ENCODE assay signal across 15 cellular contexts in genomic region chr5:6359534-6359933, GRCh38. TPM values are rescaled to one million over a fixed set of nuclear protein-coding genes. Genes with fewer than 3 reads are reported as not detected.
DNase-seq lines count a peak whose midpoint lies in the region; ATAC-seq and TF ChIP-seq lines count a peak whose summit lies in the region.
"Had no signal": no experiment of that assay in that cellular context is flagged by ENCODE, and none has a peak within 500 bp of the region (broad histone marks: within the 10 kb centered on the region; RNA-seq: fewer than 3 reads in every experiment).

No MANE protein-coding gene starts in this region.

- no peak overlapping the region for H3K4me3 Mint-ChIP-seq in activated CD4-positive, alpha-beta T cell treated with anti-CD3 and anti-CD28 coated beads for 36 hours
- H3K4me3 Mint-ChIP-seq in WTC11 (no peak overlapping the region), naive B cell (peak overlapping the region in 4 of 8 donors; percentile 20 to 80 (median 48))
- H3K4me3 Mint-ChIP-seq: HFFc6 had no signal

- intact Hi-C loops in activated CD4-positive, alpha-beta T cell treated with anti-CD3 and anti-CD28 coated beads for 36 hours (cut with DNase I, micrococcal nuclease): no loop called here

- H3K36me3 Mint-ChIP-seq in activated CD4-positive, alpha-beta T cell treated with anti-CD3 and anti-CD28 coated beads for 36 hours (ENCODE audit: low read depth): peaks cover 5% of the 10 kb centered on the region
- H3K36me3 Mint-ChIP-seq in WTC11 (no peaks in the 10 kb centered on the region; the same call in 1 of the 2 replicates), naive B cell (peaks cover 8 to 9% of the 10 kb centered on the region in 2 donors)

- no peaks in the 10 kb centered on the region for H3K9me3 Mint-ChIP-seq in activated CD4-positive, alpha-beta T cell treated with anti-CD3 and anti-CD28 coated beads for 36 hours (ENCODE audit: low read depth)
- H3K9me3 Mint-ChIP-seq in WTC11: no peaks in the 10 kb centered on the region
- peaks cover 0 to 3% (median 0%) of the 10 kb centered on the region in 7 donors for H3K9me3 Mint-ChIP-seq in naive B cell

- POLR2A ChIA-PET in activated CD4-positive, alpha-beta T cell treated with anti-CD3 and anti-CD28 coated beads for 36 hours (lab: Charles Lee): no interaction called here
- POLR2A ChIA-PET in WTC11 (lab: Charles Lee): interaction anchor here (0.7 kb wide), 1 partner anchor 55 kb away, joined by 3 read pairs; no protein-coding TSS in a partner anchor

- peak overlapping the region; percentile 90 for H3K27ac Mint-ChIP-seq in activated CD4-positive, alpha-beta T cell treated with anti-CD3 and anti-CD28 coated beads for 36 hours
- H3K27ac Mint-ChIP-seq in WTC11: peak overlapping the region; percentile 11; the same call in 1 of the 2 replicates
- peak overlapping the region in 4 of 6 donors; percentile 63 to 87 (median 84) for H3K27ac Mint-ChIP-seq in naive B cell
- H3K27ac Mint-ChIP-seq: HFFc6 had no signal

- peaks cover 16% of the 10 kb centered on the region for H3K4me1 Mint-ChIP-seq in activated CD4-positive, alpha-beta T cell treated with anti-CD3 and anti-CD28 coated beads for 36 hours
- H3K4me1 Mint-ChIP-seq in WTC11 (peaks cover 11% of the 10 kb centered on the region), naive B cell (peaks cover 6 to 10% (median 9%) of the 10 kb centered on the region in 3 donors)

- no peak for DNase-seq in activated CD4-positive, alpha-beta T cell treated with anti-CD3 and anti-CD28 coated beads for 36 hours
- no peak for DNase-seq in activated CD4-positive, alpha-beta T cell treated with anti-CD3 and anti-CD28 coated beads, Interleukin-2, amount 50 U/mL, for 4 hours
- DNase-seq in WTC11 (ENCODE audit: low spot score): no peak
- DNase-seq in naive B cell: no peak
- DNase-seq in activated effector memory CD4-positive, alpha-beta T cell treated with anti-CD3 and anti-CD28 coated beads, Interleukin-2, amount 50 U/mL, for 16 hours: no peak
- no peak for DNase-seq in foreskin melanocyte
- DNase-seq: DMS53, HFFc6, hypothalamus, lower lobe of right lung, NCI-H2227 treated with DMSO at 0.1 percent for 48 hours, OCI-M1 had no signal

- no peak for ATAC-seq in activated CD4-positive, alpha-beta T cell treated with anti-CD3 and anti-CD28 coated beads for 36 hours
- ATAC-seq in GM21619 (IDR thresholded peaks at IDR 0.05; ENCODE audit: unreplicated experiment) (peak; percentile 23), WTC11 (no peak), naive B cell (ENCODE audit: low read depth in 2 of 2) (no peak), GM21825 (IDR thresholded peaks at IDR 0.05; ENCODE audit: unreplicated experiment) (no peak)
- ATAC-seq: GM12878, lower lobe of right lung had no signal

- no peak for TF ChIP-seq CTCF in WTC11 (IDR thresholded peaks at IDR 0.05)

- CTCF ChIA-PET in activated CD4-positive, alpha-beta T cell treated with anti-CD3 and anti-CD28 coated beads for 36 hours (lab: Charles Lee): interaction anchor here (1.2 kb wide), 1 partner anchor 21 kb away, joined by 4 read pairs; no protein-coding TSS in a partner anchor
- CTCF ChIA-PET in WTC11 (lab: Charles Lee): interaction anchor here (1.9 kb wide), 1 partner anchor 76 kb away, joined by 13 read pairs; no protein-coding TSS in a partner anchor

- no peaks in the 10 kb centered on the region for H3K27me3 Mint-ChIP-seq in activated CD4-positive, alpha-beta T cell treated with anti-CD3 and anti-CD28 coated beads for 36 hours
- H3K27me3 Mint-ChIP-seq in WTC11 (ENCODE audit: low read depth) (no peaks in the 10 kb centered on the region), naive B cell (no peaks in the 10 kb centered on the region)

TF ChIP-seq in WTC11, 78 proteins besides CTCF, POLR2A, EP300 and RAD21 (continues in another document):
- TF ChIP-seq USF1 (CRISPR knock-in tag; IDR thresholded peaks at IDR 0.05): no peak
- TF ChIP-seq NR2C2 (CRISPR knock-in tag; IDR thresholded peaks at IDR 0.05): no peak
- no peak for TF ChIP-seq ZNF512 (CRISPR knock-in tag; IDR thresholded peaks at IDR 0.05; ENCODE audit: borderline replicate concordance)
- TF ChIP-seq ZNF416 (CRISPR knock-in tag; IDR thresholded peaks at IDR 0.05): no peak
- TF ChIP-seq ZNF263 (CRISPR knock-in tag; IDR thresholded peaks at IDR 0.05; ENCODE audit: low read depth): no peak
- TF ChIP-seq RELA (CRISPR knock-in tag; IDR thresholded peaks at IDR 0.05; ENCODE audit: borderline replicate concordance): no peak
- no peak for TF ChIP-seq ARID4B (CRISPR knock-in tag; IDR thresholded peaks at IDR 0.05; ENCODE audit: borderline replicate concordance)
- no peak for TF ChIP-seq ZNF219 (CRISPR knock-in tag; IDR thresholded peaks at IDR 0.05; ENCODE audit: borderline replicate concordance)
- TF ChIP-seq ERG (CRISPR knock-in tag; IDR thresholded peaks at IDR 0.05): no peak

RNA-seq across cellular contexts. Expression of gene MED10, which starts 18.8 kb away (rescaled TPM):
- 10 to 100 TPM; 40.4 to 50.8 TPM for total RNA-seq in activated CD4-positive, alpha-beta T cell treated with anti-CD3 and anti-CD28 coated beads for 36 hours
- total RNA-seq in WTC11 (2021): 15.7 to 17.9 TPM (median 17.2 TPM) in 3 replicates
- 100 to 1,000 TPM in 5 of 6 donors, 10 to 100 TPM in 1; 99.9 to 134 (median 112) TPM for polyA plus RNA-seq in naive B cell (ENCODE audit: low read depth in 6 of 6)

Comparison
In these comparisons a context has a peak if more than half of its experiments do, and no peak if none do; other contexts are left out.
1. H3K27ac Mint-ChIP-seq: peak in every context shown above with its lines; median percentile 90 in activated CD4-positive, alpha-beta T cell treated with anti-CD3 and anti-CD28 coated beads for 36 hours; 84 in naive B cell; 11 in WTC11.